Comparison of ENCODE assay signal across 9 cellular contexts in the genomic region with DNA sequence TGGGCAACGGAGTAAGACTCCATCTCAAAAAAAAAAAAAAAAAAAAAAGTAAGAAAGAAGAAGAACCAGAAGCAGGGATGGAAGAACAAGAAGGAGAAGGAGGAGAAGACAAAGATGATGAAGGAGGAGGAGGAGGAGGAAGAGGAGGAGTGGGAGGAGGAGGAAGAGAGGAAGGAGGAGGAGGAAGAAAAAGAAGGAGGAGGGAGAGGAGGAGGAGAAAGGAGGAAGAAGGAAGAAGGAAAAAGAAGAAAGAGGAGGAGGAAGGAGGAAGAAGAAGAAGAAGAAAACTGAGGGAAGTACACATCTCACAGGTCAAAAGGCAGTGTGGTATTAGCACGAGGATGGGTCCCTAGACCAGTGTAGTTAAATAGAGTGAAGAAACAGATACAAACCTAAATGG.
"Had no signal": no experiment of that assay in that cellular context is flagged by ENCODE, and none has a peak within 500 bp of the region (broad histone marks: within the 10 kb centered on the region; RNA-seq: fewer than 3 reads in every experiment).

No MANE protein-coding gene starts in this region.

- H3K9me3 ChIP-seq: HAP-1 had no signal

- H3K4me3 ChIP-seq: GM23248, HAP-1 had no signal

- H2AFZ ChIP-seq: GM23248 had no signal

- H3K36me3 ChIP-seq: HAP-1 had no signal

- H3K4me2 ChIP-seq: KMS-11 had no signal

- H3K27ac ChIP-seq: GM23248, HL-60, KMS-11 had no signal

- H3K4me1 ChIP-seq: HAP-1 had no signal

- DNase-seq: GM23248, GOT3, H7, IMR-90, KBM-7 had no signal

- ATAC-seq: HCT116 had no signal

- H3K9ac ChIP-seq: GM23248, KMS-11 had no signal
